ENCODE assay signal across 11 cellular contexts in genomic region chr11:61976420-61976800, GRCh38. TPM values are rescaled to one million over a fixed set of nuclear protein-coding genes. Genes with fewer than 3 reads are reported as not detected.
"Had no signal": no experiment of that assay in that cellular context is flagged by ENCODE, and none has a peak within 500 bp of the region (broad histone marks: within the 10 kb centered on the region; RNA-seq: fewer than 3 reads in every experiment).

No MANE protein-coding gene starts in this region.

- ATAC-seq: activated CD8-positive, alpha-beta T cell treated with anti-CD3 and anti-CD28 coated beads for 36 hours; naive thymus-derived CD8-positive, alpha-beta T cell had no signal

- H3K9me3 Mint-ChIP-seq: activated CD8-positive, alpha-beta T cell treated with anti-CD3 and anti-CD28 coated beads for 36 hours; endodermal cell; naive thymus-derived CD8-positive, alpha-beta T cell; T-helper 2 cell treated with Interferon-gamma antibody and Interleukin-4, amounts not matched to agents 5 μg/mL and 100 μg/mL, for 36 hours had no signal

- H3K27ac Mint-ChIP-seq: activated CD8-positive, alpha-beta T cell treated with anti-CD3 and anti-CD28 coated beads for 36 hours; endodermal cell; T-helper 2 cell treated with Interferon-gamma antibody and Interleukin-4, amounts not matched to agents 5 μg/mL and 100 μg/mL, for 36 hours had no signal

- DNase-seq: activated CD8-positive, alpha-beta memory T cell treated with anti-CD3 and anti-CD28 coated beads, Interleukin-2, amount 50 U/mL, for 4 hours; activated CD8-positive, alpha-beta T cell treated with anti-CD3 and anti-CD28 coated beads for 36 hours; activated naive CD4-positive, alpha-beta T cell treated with Interleukin-2 at 50 U/mL for 16 hours; endodermal cell; erythroblast; kidney glomerular epithelial cell; stimulated activated CD4-positive, alpha-beta T cell treated with anti-CD3 and anti-CD28 coated beads, Interleukin-4, amount 100 ng/mL, for 4 hours; thyroid gland had no signal

- H3K36me3 ChIP-seq: thyroid gland had no signal

- H3K4me3 Mint-ChIP-seq: activated CD8-positive, alpha-beta T cell treated with anti-CD3 and anti-CD28 coated beads for 36 hours; endodermal cell; naive thymus-derived CD8-positive, alpha-beta T cell; T-helper 2 cell treated with Interferon-gamma antibody and Interleukin-4, amounts not matched to agents 5 μg/mL and 100 μg/mL, for 36 hours had no signal

- H3K9me3 ChIP-seq: thyroid gland had no signal

- H3K27me3 ChIP-seq: thyroid gland had no signal

- H3K4me3 ChIP-seq: thyroid gland had no signal

RNA-seq across cellular contexts. Expression of gene RAB3IL1, which starts 59.0 kb away (rescaled TPM):
- total RNA-seq: activated CD8-positive, alpha-beta T cell treated with anti-CD3 and anti-CD28 coated beads for 36 hours; mononuclear cell had no signal
- polyA plus RNA-seq: naive thymus-derived CD8-positive, alpha-beta T cell had no signal
